In the genomic region with DNA sequence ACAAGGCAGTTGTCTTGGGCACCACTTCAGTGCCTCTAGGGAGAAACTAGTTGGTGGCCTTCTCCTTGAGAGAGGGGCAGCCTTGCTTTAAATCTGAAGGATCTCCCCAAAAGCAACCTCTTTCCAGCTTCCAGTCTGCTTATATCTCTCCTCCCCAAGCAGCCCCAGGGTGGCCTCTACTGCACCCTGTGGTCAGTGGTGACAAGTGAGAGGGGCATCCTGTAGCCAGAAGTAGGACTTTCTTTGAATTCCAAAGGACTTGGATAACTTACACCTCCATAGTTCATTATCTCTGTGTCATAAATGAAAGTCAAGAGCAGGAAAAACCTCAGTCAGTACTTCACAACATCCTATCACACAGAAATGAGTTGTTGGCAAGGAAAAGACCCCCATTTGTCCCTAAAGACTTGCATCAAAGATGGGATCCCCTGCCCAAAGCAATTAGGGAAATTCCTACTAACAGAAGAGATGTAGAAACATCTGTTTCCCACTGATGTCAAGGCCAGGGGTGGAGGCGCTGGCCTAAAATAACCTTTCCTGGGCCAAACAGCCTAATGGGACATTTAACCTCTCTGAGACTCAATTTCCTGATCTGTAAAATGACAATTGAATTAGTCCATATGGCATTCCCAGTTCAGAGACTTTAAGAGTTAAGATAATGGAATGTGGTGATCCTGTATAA, we compare ENCODE assay signal across 29 cellular contexts. TPM values are rescaled to one million over a fixed set of nuclear protein-coding genes. Genes with fewer than 3 reads are reported as not detected.
DNase-seq lines count a peak whose midpoint lies in the region; ATAC-seq and TF ChIP-seq lines count a peak whose summit lies in the region.
"Had no signal": no experiment of that assay in that cellular context is flagged by ENCODE, and none has a peak within 500 bp of the region (broad histone marks: within the 10 kb centered on the region; RNA-seq: fewer than 3 reads in every experiment).

No MANE protein-coding gene starts in this region.

- POLR2A ChIA-PET in activated CD8-positive, alpha-beta T cell treated with anti-CD3 and anti-CD28 coated beads for 36 hours (lab: Charles Lee): no interaction called here

- no peak overlapping the region for H4K91ac ChIP-seq in mesenchymal stem cell (ENCODE audit: low read length)

- H4K20me1 ChIP-seq in DND-41 (ENCODE audit: insufficient read depth, low read length): no peaks in the 10 kb centered on the region

- ATAC-seq in DND-41 (ENCODE audit: insufficient read depth, low read depth): no peak
- no peak for ATAC-seq in activated CD8-positive, alpha-beta T cell treated with anti-CD3 and anti-CD28 coated beads for 36 hours
- ATAC-seq in GM21515 (IDR thresholded peaks at IDR 0.05; ENCODE audit: unreplicated experiment): no peak
- ATAC-seq: activated CD8-positive, alpha-beta memory T cell treated with anti-CD3 and anti-CD28 coated beads, Interleukin-2, amount 10 ng/mL, durations not matched to agents 7 days and 5 days; activated naive CD8-positive, alpha-beta T cell treated with anti-CD3 and anti-CD28 coated beads, Interleukin-2, amount 50 U/mL, for 24 hours; foreskin keratinocyte; left lung; natural killer cell; stimulated activated memory B cell treated with anti-CD40 and anti-IgM and Interleukin-4, amounts not matched to agents 10 μg/mL and 1 μg/mL and 100 μg/mL, for 72 hours had no signal

- H3K4me1 ChIP-seq in DND-41 (ENCODE audit: insufficient read depth, low read length) (peaks cover 56% of the 10 kb centered on the region), mesenchymal stem cell (ENCODE audit: control insufficient read depth, insufficient read depth, low read depth, low read length) (peaks cover 5% of the 10 kb centered on the region)
- H3K4me1 ChIP-seq: foreskin keratinocyte, left lung had no signal

- intact Hi-C loops in activated CD8-positive, alpha-beta T cell treated with anti-CD3 and anti-CD28 coated beads for 36 hours (cut with micrococcal nuclease): no loop called here

- H3K4me3 ChIP-seq in DND-41 (ENCODE audit: low read depth in 1 of 2, low read length in 2 of 2) (no peak overlapping the region), fibroblast of the aortic adventitia (ENCODE audit: low read depth, low read length) (no peak overlapping the region), mesenchymal stem cell (ENCODE audit: insufficient read depth in 1 of 2, low read depth in 1 of 2, low read length in 2 of 2) (no peak overlapping the region)
- H3K4me3 ChIP-seq: left lung, upper lobe of left lung had no signal

- no peaks in the 10 kb centered on the region for H3K79me1 ChIP-seq in mesenchymal stem cell (replicated peaks; ENCODE audit: low read length, poor library complexity, severe bottlenecking)

- H2BK12ac ChIP-seq in mesenchymal stem cell (ENCODE audit: low read length in 2 of 2): no peak overlapping the region

- TF ChIP-seq CTCF in DND-41 (IDR thresholded peaks at IDR 0.05; ENCODE audit: borderline replicate concordance, extremely low read depth, low read length, poor library complexity, severe bottlenecking): peak; percentile 2
- no peak for TF ChIP-seq CTCF in fibroblast of the aortic adventitia (IDR thresholded peaks at IDR 0.05; ENCODE audit: insufficient read depth, low read length)
- no peak for TF ChIP-seq CTCF in activated CD8-positive, alpha-beta T cell treated with anti-CD3 and anti-CD28 coated beads for 36 hours (IDR thresholded peaks at IDR 0.05)

- no peak for DNase-seq in DND-41
- peak; percentile 33 for DNase-seq in M059J (ENCODE audit: low read depth)
- DNase-seq in fibroblast of the aortic adventitia (ENCODE audit: low read depth): peak; percentile 64
- DNase-seq in mesenchymal stem cell: peak; percentile 23
- no peak for DNase-seq in activated CD8-positive, alpha-beta T cell treated with anti-CD3 and anti-CD28 coated beads for 36 hours
- no peak for DNase-seq in CD1c-positive myeloid dendritic cell (ENCODE audit: extremely low spot score)
- DNase-seq in NOMO-1 treated with dmso at 0.1 percent for 144 hours (lab: John Stamatoyannopoulos, UW; ENCODE audit: unreplicated experiment): no peak
- DNase-seq: activated B cell treated with CpG ODN at 0.5 μM for 24 hours; activated CD4-positive, alpha-beta T cell treated with anti-CD3 and anti-CD28 coated beads, Interleukin-2, amount 50 U/mL, for 1 hour; activated CD8-positive, alpha-beta memory T cell treated with anti-CD3 and anti-CD28 coated beads, Interleukin-2, amount 10 ng/mL, durations not matched to agents 7 days and 5 days; activated naive CD8-positive, alpha-beta T cell treated with anti-CD3 and anti-CD28 coated beads, Interleukin-2, amount 50 U/mL, for 24 hours; activated T-cell treated with anti-CD3 and anti-CD28 coated beads, Interleukin-2, amount 50 U/mL, for 48 hours; CD4-positive, CD25-positive, alpha-beta regulatory T cell; foreskin keratinocyte; GOT3; hypothalamus; Kasumi-1; left lung; natural killer cell; NCI-H146; NCI-H510A; stimulated activated CD4-positive, alpha-beta T cell treated with anti-CD3 and anti-CD28 coated beads, Interleukin-12 subunit alpha, Interleukin-12 subunit beta, amount 100 ng/mL, for 4 hours; stimulated activated CD4-positive, alpha-beta T cell treated with anti-CD3 and anti-CD28 coated beads, Interleukin-4, amount 100 ng/mL, for 24 hours had no signal

- H2BK120ac ChIP-seq in mesenchymal stem cell (ENCODE audit: low read depth, low read length): no peak overlapping the region

- no peak overlapping the region for H3K18ac ChIP-seq in mesenchymal stem cell (ENCODE audit: low read depth in 1 of 2, low read length in 2 of 2)

- H3K36me3 Mint-ChIP-seq in activated CD8-positive, alpha-beta T cell treated with anti-CD3 and anti-CD28 coated beads for 36 hours (ENCODE audit: low read depth): no peaks in the 10 kb centered on the region
- H3K36me3 Mint-ChIP-seq: activated CD8-positive, alpha-beta memory T cell treated with anti-CD3 and anti-CD28 coated beads, Interleukin-2, amount 10 ng/mL, durations not matched to agents 7 days and 5 days; brain; CD4-positive, CD25-positive, alpha-beta regulatory T cell; natural killer cell; stimulated activated memory B cell treated with anti-CD40 and anti-IgM and Interleukin-4, amounts not matched to agents 10 μg/mL and 1 μg/mL and 100 μg/mL, for 72 hours had no signal

- H3K79me2 ChIP-seq in DND-41 (ENCODE audit: insufficient read depth, low read length): peaks cover 22% of the 10 kb centered on the region

- H3K4ac ChIP-seq in mesenchymal stem cell (ENCODE audit: low read depth in 1 of 2, low read length in 2 of 2): no peak overlapping the region

- H3K4me2 ChIP-seq in DND-41 (ENCODE audit: insufficient read depth, low read length) (no peak overlapping the region), mesenchymal stem cell (ENCODE audit: low read length, poor library complexity, severe bottlenecking) (no peak overlapping the region)

- CTCF ChIA-PET in activated CD8-positive, alpha-beta T cell treated with anti-CD3 and anti-CD28 coated beads for 36 hours (lab: Charles Lee): interaction anchor here (1.2 kb wide), 1 partner anchor 334 kb away, joined by 3 read pairs; no protein-coding TSS in a partner anchor

- no peak overlapping the region for H2BK15ac ChIP-seq in mesenchymal stem cell (ENCODE audit: low read depth, poor library complexity, severe bottlenecking)

- H4K8ac ChIP-seq in mesenchymal stem cell (ENCODE audit: low read length): no peak overlapping the region

- no peaks in the 10 kb centered on the region for H3K9me3 ChIP-seq in DND-41 (ENCODE audit: insufficient read depth, low read length, severe bottlenecking)
- no peaks in the 10 kb centered on the region for H3K9me3 ChIP-seq in mesenchymal stem cell (ENCODE audit: control insufficient read depth, low read length)
- H3K9me3 ChIP-seq: left lung, upper lobe of left lung had no signal

- H3K9ac ChIP-seq in DND-41 (ENCODE audit: low read depth, low read length): no peak overlapping the region
- no peak overlapping the region for H3K9ac ChIP-seq in mesenchymal stem cell (ENCODE audit: low read length)

- H3K9me3 Mint-ChIP-seq in activated CD8-positive, alpha-beta T cell treated with anti-CD3 and anti-CD28 coated beads for 36 hours: no peaks in the 10 kb centered on the region
- H3K9me3 Mint-ChIP-seq: activated B cell treated with CpG ODN at 0.5 μM for 24 hours; activated naive CD8-positive, alpha-beta T cell treated with anti-CD3 and anti-CD28 coated beads, Interleukin-2, amount 50 U/mL, for 24 hours; brain; CD4-positive, CD25-positive, alpha-beta regulatory T cell; natural killer cell; stimulated activated memory B cell treated with anti-CD40 and anti-IgM and Interleukin-4, amounts not matched to agents 10 μg/mL and 1 μg/mL and 100 μg/mL, for 72 hours had no signal

- H3K27ac ChIP-seq in DND-41 (ENCODE audit: low read length) (peak overlapping the region; percentile 71), mesenchymal stem cell (ENCODE audit: low read length, poor library complexity, severe bottlenecking) (no peak overlapping the region)
- H3K27ac ChIP-seq: foreskin keratinocyte, HL-60, left lung had no signal

- no peaks in the 10 kb centered on the region for H3K4me1 Mint-ChIP-seq in activated CD8-positive, alpha-beta T cell treated with anti-CD3 and anti-CD28 coated beads for 36 hours (ENCODE audit: low read depth)
- H3K4me1 Mint-ChIP-seq: activated naive CD8-positive, alpha-beta T cell treated with anti-CD3 and anti-CD28 coated beads, Interleukin-2, amount 50 U/mL, for 24 hours; CD4-positive, CD25-positive, alpha-beta regulatory T cell; natural killer cell had no signal

- H3K27ac Mint-ChIP-seq in activated CD8-positive, alpha-beta T cell treated with anti-CD3 and anti-CD28 coated beads for 36 hours: no peak overlapping the region
- H3K27ac Mint-ChIP-seq: activated B cell treated with CpG ODN at 0.5 μM for 24 hours; activated CD8-positive, alpha-beta memory T cell treated with anti-CD3 and anti-CD28 coated beads, Interleukin-2, amount 10 ng/mL, durations not matched to agents 7 days and 5 days; activated naive CD8-positive, alpha-beta T cell treated with anti-CD3 and anti-CD28 coated beads, Interleukin-2, amount 50 U/mL, for 24 hours; brain; natural killer cell had no signal

- H3K14ac ChIP-seq in mesenchymal stem cell (ENCODE audit: low read length in 2 of 2): no peak overlapping the region

- no peak overlapping the region for H2AK5ac ChIP-seq in mesenchymal stem cell (ENCODE audit: low read length, severe bottlenecking)

- no CpG with 5 or more reads among the region's 1 CpG for WGBS in mesenchymal stem cell

- H3K27me3 Mint-ChIP-seq in activated CD8-positive, alpha-beta T cell treated with anti-CD3 and anti-CD28 coated beads for 36 hours: peaks cover 3% of the 10 kb centered on the region
- H3K27me3 Mint-ChIP-seq: activated B cell treated with CpG ODN at 0.5 μM for 24 hours; activated naive CD8-positive, alpha-beta T cell treated with anti-CD3 and anti-CD28 coated beads, Interleukin-2, amount 50 U/mL, for 24 hours; stimulated activated memory B cell treated with anti-CD40 and anti-IgM and Interleukin-4, amounts not matched to agents 10 μg/mL and 1 μg/mL and 100 μg/mL, for 72 hours had no signal

- H3K27me3 ChIP-seq in DND-41 (ENCODE audit: insufficient read depth, low read length, poor library complexity) (no peaks in the 10 kb centered on the region), mesenchymal stem cell (ENCODE audit: control insufficient read depth in 1 of 2, insufficient read depth in 1 of 2, low read length in 2 of 2) (no peaks in the 10 kb centered on the region)
- H3K27me3 ChIP-seq: left lung, upper lobe of left lung had no signal

- H3K36me3 ChIP-seq in DND-41 (ENCODE audit: insufficient read depth, low read length) (peaks cover 38% of the 10 kb centered on the region), mesenchymal stem cell (ENCODE audit: control insufficient read depth in 1 of 2, insufficient read depth in 2 of 2, low read depth in 1 of 2, low read length in 2 of 2) (no peaks in the 10 kb centered on the region)
- H3K36me3 ChIP-seq: left lung, upper lobe of left lung had no signal

- H3K4me3 Mint-ChIP-seq in activated CD8-positive, alpha-beta T cell treated with anti-CD3 and anti-CD28 coated beads for 36 hours: no peak overlapping the region
- H3K4me3 Mint-ChIP-seq: activated B cell treated with CpG ODN at 0.5 μM for 24 hours; activated CD8-positive, alpha-beta memory T cell treated with anti-CD3 and anti-CD28 coated beads, Interleukin-2, amount 10 ng/mL, durations not matched to agents 7 days and 5 days; activated naive CD8-positive, alpha-beta T cell treated with anti-CD3 and anti-CD28 coated beads, Interleukin-2, amount 50 U/mL, for 24 hours; brain; CD4-positive, CD25-positive, alpha-beta regulatory T cell; natural killer cell; stimulated activated memory B cell treated with anti-CD40 and anti-IgM and Interleukin-4, amounts not matched to agents 10 μg/mL and 1 μg/mL and 100 μg/mL, for 72 hours had no signal

- no peak overlapping the region for H2BK5ac ChIP-seq in mesenchymal stem cell (ENCODE audit: low read depth, low read length, poor library complexity, severe bottlenecking)

- no peak overlapping the region for H3K23ac ChIP-seq in mesenchymal stem cell (ENCODE audit: low read length in 2 of 2)

- H2AFZ ChIP-seq in DND-41 (ENCODE audit: low read depth, low read length) (no peak overlapping the region), mesenchymal stem cell (ENCODE audit: low read depth, low read length) (no peak overlapping the region)

RNA-seq across cellular contexts. Expression of gene ANKRD1, which starts 44.0 kb away (rescaled TPM):
- total RNA-seq in M059J (2014; rRNA removed; shearing (Covaris generic)): 32.4 and 40.0 TPM in 2 replicates
- total RNA-seq in fibroblast of the aortic adventitia (ENCODE audit: low replicate concordance): 1.4 and 4.9 TPM in 2 replicates
- 70.3 TPM for polyA plus RNA-seq in mesenchymal stem cell (2013, experiment 1 of 2)
- 68.3 TPM for polyA plus RNA-seq in mesenchymal stem cell (2013, experiment 2 of 2)
- total RNA-seq in activated CD8-positive, alpha-beta T cell treated with anti-CD3 and anti-CD28 coated beads for 36 hours: not detected
- total RNA-seq: activated B cell treated with CpG ODN at 0.5 μM for 24 hours; activated CD8-positive, alpha-beta memory T cell treated with anti-CD3 and anti-CD28 coated beads, Interleukin-2, amount 10 ng/mL, durations not matched to agents 7 days and 5 days; CD4-positive, CD25-positive, alpha-beta regulatory T cell; foreskin keratinocyte; mononuclear cell; natural killer cell had no signal
- polyA plus RNA-seq: CD4-positive, CD25-positive, alpha-beta regulatory T cell had no signal

Comparison
In these comparisons a context has a peak if more than half of its experiments do, and no peak if none do; other contexts are left out.
1. DNase-seq: peak in M059J (single experiment), fibroblast of the aortic adventitia (single experiment) and mesenchymal stem cell (single experiment); none in DND-41 (single experiment), activated CD8-positive, alpha-beta T cell treated with anti-CD3 and anti-CD28 coated beads for 36 hours (single experiment), CD1c-positive myeloid dendritic cell (single experiment) and NOMO-1 treated with dmso at 0.1 percent for 144 hours (single experiment).